8 cellular contexts compared by ENCODE assay signal in genomic region chr1:27556781-27557595, GRCh38. TPM values are rescaled to one million over a fixed set of nuclear protein-coding genes. Genes with fewer than 3 reads are reported as not detected.
DNase-seq lines count a peak whose midpoint lies in the region; ATAC-seq and TF ChIP-seq lines count a peak whose summit lies in the region.

No MANE protein-coding gene starts in this region.

- H3K27me3 ChIP-seq in CD4-positive, alpha-beta memory T cell (ENCODE audit: insufficient read depth, low read length): no peaks in the 10 kb centered on the region
- H3K27me3 ChIP-seq in Peyer's patch: no peaks in the 10 kb centered on the region

- peak overlapping the region in 5 of 7 donors; percentile 49 to 77 (median 59) for H3K27ac Mint-ChIP-seq in CD4-positive, alpha-beta memory T cell
- peak overlapping the region; percentile 86 to 94 (median 93) for H3K27ac Mint-ChIP-seq in nephron

- peaks cover 0 to 1% (median 0%) of the 10 kb centered on the region in 8 donors for H3K9me3 Mint-ChIP-seq in CD4-positive, alpha-beta memory T cell
- H3K9me3 Mint-ChIP-seq in nephron: no peaks in the 10 kb centered on the region

- CTCF ChIA-PET in CD4-positive, alpha-beta memory T cell (lab: Charles Lee; ENCODE audit: partially characterized antibody): interaction anchor here (0.5 to 6.4 kb wide), 41 partner anchors 12 to 469 kb away, joined by 3 to 96 read pairs (median 5); partner anchors contain the start of genes AHDC1, MAP3K6 and WASF2

- no peaks in the 10 kb centered on the region for H3K27me3 Mint-ChIP-seq in CD4-positive, alpha-beta memory T cell
- H3K27me3 Mint-ChIP-seq in nephron (ENCODE audit: low read depth): no peaks in the 10 kb centered on the region

- TF ChIP-seq CTCF in Peyer's patch (IDR thresholded peaks at IDR 0.05): peak; percentile 80 to 94 (median 86)
- peak; percentile 97 for TF ChIP-seq CTCF in fibroblast of the aortic adventitia (IDR thresholded peaks at IDR 0.05; ENCODE audit: insufficient read depth, low read length)
- TF ChIP-seq CTCF in nephron (IDR thresholded peaks at IDR 0.05; ENCODE audit: unreplicated experiment in 3 of 3): peak; percentile 92 to 98 (median 95)

- H3K4me1 Mint-ChIP-seq in CD4-positive, alpha-beta memory T cell: peaks cover 18 to 44% (median 28%) of the 10 kb centered on the region in 4 donors
- peaks cover 64% of the 10 kb centered on the region for H3K4me1 Mint-ChIP-seq in nephron

- H3K4me1 ChIP-seq in CD4-positive, alpha-beta memory T cell (ENCODE audit: insufficient read depth, low read length): peaks cover 17% of the 10 kb centered on the region
- peaks cover 0 to 52% (median 15%) of the 10 kb centered on the region in 4 donors for H3K4me1 ChIP-seq in Peyer's patch

- peaks cover 0 to 4% of the 10 kb centered on the region in 2 donors for H3K36me3 Mint-ChIP-seq in CD4-positive, alpha-beta memory T cell
- peaks cover 33% of the 10 kb centered on the region for H3K36me3 Mint-ChIP-seq in nephron (ENCODE audit: low read depth)

- no peak overlapping the region for H3K4me3 ChIP-seq in CD4-positive, alpha-beta memory T cell (ENCODE audit: low read length in 2 of 2)
- H3K4me3 ChIP-seq in Peyer's patch (peak overlapping the region in 2 of 4 donors; percentile 17 to 38), fibroblast of the aortic adventitia (ENCODE audit: low read depth, low read length) (peak overlapping the region; percentile 31)

- H3K9me3 ChIP-seq in CD4-positive, alpha-beta memory T cell (ENCODE audit: control insufficient read depth in 1 of 2, low read length in 2 of 2): no peaks in the 10 kb centered on the region
- no peaks in the 10 kb centered on the region for H3K9me3 ChIP-seq in Peyer's patch

- peak overlapping the region; percentile 18 to 78 (median 45) for H3K4me3 Mint-ChIP-seq in CD4-positive, alpha-beta memory T cell
- H3K4me3 Mint-ChIP-seq in nephron: peak overlapping the region; percentile 16 to 60 (median 54)

- H3K36me3 ChIP-seq in CD4-positive, alpha-beta memory T cell (ENCODE audit: insufficient read depth, low read length): no peaks in the 10 kb centered on the region
- H3K36me3 ChIP-seq in Peyer's patch: peaks cover 0 to 7% (median 0%) of the 10 kb centered on the region in 3 donors

- POLR2A ChIA-PET in CD4-positive, alpha-beta memory T cell (lab: Charles Lee; ENCODE audit: partially characterized antibody): interaction anchor here (0.9 to 3.6 kb wide), 13 partner anchors 12 to 123 kb away, joined by 3 to 20 read pairs (median 5); partner anchors contain the start of genes AHDC1 and WASF2

- no peak overlapping the region for H3K27ac ChIP-seq in CD4-positive, alpha-beta memory T cell (ENCODE audit: low read depth, low read length)
- peak overlapping the region; percentile 65 to 88 (median 74) for H3K27ac ChIP-seq in Peyer's patch

- ATAC-seq in HG02798 (IDR thresholded peaks at IDR 0.05; ENCODE audit: poor library complexity, unreplicated experiment) (peak; percentile 56), GM19455 (IDR thresholded peaks at IDR 0.05; ENCODE audit: unreplicated experiment) (no peak)

- no peak for TF ChIP-seq POLR2A in Peyer's patch (IDR thresholded peaks at IDR 0.05)

- peak; percentile 65 to 70 (median 69) for DNase-seq in CD4-positive, alpha-beta memory T cell
- DNase-seq in Peyer's patch (peak; percentile 70 to 88 (median 81)), fibroblast of the aortic adventitia (ENCODE audit: low read depth) (peak; percentile 96)
- DNase-seq in activated T-helper 1 cell treated with anti-CD3 and anti-CD28 coated beads, Interleukin-2, amount 50 U/mL, for 16 hours (ENCODE audit: low read depth in 1 of 2, low spot score in 1 of 2): peak; percentile 47 to 59
- peak; percentile 35 to 80 (median 60) for DNase-seq in stimulated activated naive CD4-positive, alpha-beta T cell (lab: John Stamatoyannopoulos, UW)

- intact Hi-C loops in CD4-positive, alpha-beta memory T cell (cut with micrococcal nuclease): loop anchor here (1.0 to 5.0 kb wide), 4 partner anchors 11 to 106 kb away; no protein-coding TSS in a partner anchor

RNA-seq across cellular contexts. Expression of gene AHDC1, which starts 47.0 kb away (rescaled TPM):
- 10 to 100 TPM; 18.4 to 19.2 TPM for total RNA-seq in CD4-positive, alpha-beta memory T cell
- 1 to 10 TPM in 1 of 2 donors, under 1 TPM in 1; 0.02 to 1.7 TPM for polyA plus RNA-seq in CD4-positive, alpha-beta memory T cell
- total RNA-seq in Peyer's patch (10 to 100 TPM in 3 of 4 donors, 1 to 10 TPM in 1; 7.0 to 21.5 (median 12.0) TPM), fibroblast of the aortic adventitia (ENCODE audit: low replicate concordance) (14.6 and 19.1 TPM in 2 replicates)
